Comparison of ENCODE assay signal across 20 cellular contexts in the genomic region with DNA sequence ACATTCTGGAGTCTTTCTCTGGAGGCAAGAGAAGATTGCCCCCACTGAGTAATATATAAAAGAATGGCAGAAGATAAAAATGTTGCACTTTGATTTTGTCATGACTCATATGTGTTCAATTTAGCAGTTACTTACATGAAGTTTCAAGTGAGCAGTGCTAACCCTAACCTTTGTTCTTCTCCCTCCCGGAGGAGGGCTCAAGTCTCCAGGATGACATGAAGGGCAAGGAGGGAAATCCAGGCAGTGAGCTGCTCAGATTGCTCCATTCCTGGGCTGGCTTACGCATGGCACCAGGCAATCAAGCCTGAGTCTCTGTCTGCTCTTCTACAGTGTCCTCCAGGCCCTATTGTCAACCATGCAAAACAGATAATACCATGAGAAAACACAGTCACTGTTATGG.
DNase-seq lines count a peak whose midpoint lies in the region; ATAC-seq and TF ChIP-seq lines count a peak whose summit lies in the region.
"Had no signal": no experiment of that assay in that cellular context is flagged by ENCODE, and none has a peak within 500 bp of the region (broad histone marks: within the 10 kb centered on the region; RNA-seq: fewer than 3 reads in every experiment).

No MANE protein-coding gene starts in this region.

- peaks cover 0 to 8% of the 10 kb centered on the region in 2 donors for H3K27me3 Mint-ChIP-seq in T-cell
- H3K27me3 Mint-ChIP-seq: CD4-positive, CD25-positive, alpha-beta regulatory T cell had no signal

- no peak for TF ChIP-seq CTCF in fibroblast of pulmonary artery (IDR thresholded peaks at IDR 0.05; ENCODE audit: low read length, missing control alignments)

- CTCF ChIA-PET in T-cell (lab: Charles Lee), result no interaction called here

- peak overlapping the region; percentile 91 for H3K27ac ChIP-seq in KOPT-K1 (ENCODE audit: low read depth, low read length, poor library complexity, severe bottlenecking)
- H3K27ac ChIP-seq: SJSA1 had no signal

- no peaks in the 10 kb centered on the region for H3K36me3 Mint-ChIP-seq in T-cell
- H3K36me3 Mint-ChIP-seq: CD4-positive, CD25-positive, alpha-beta regulatory T cell; IgD-negative memory B cell had no signal

- no peaks in the 10 kb centered on the region for H3K4me1 Mint-ChIP-seq in T-cell
- H3K4me1 Mint-ChIP-seq: CD4-positive, CD25-positive, alpha-beta regulatory T cell had no signal

- H3K9me3 Mint-ChIP-seq in T-cell, result no peaks in the 10 kb centered on the region
- H3K9me3 Mint-ChIP-seq: IgD-negative memory B cell had no signal

- H3K4me3 ChIP-seq in fibroblast of pulmonary artery (replicated peaks; ENCODE audit: low read depth, low read length) (no peak overlapping the region), skeletal muscle cell (ENCODE audit: low read depth, low read length) (no peak overlapping the region)
- H3K4me3 ChIP-seq: SJSA1 had no signal

- no peaks in the 10 kb centered on the region for H3K9me3 ChIP-seq in KOPT-K1 (ENCODE audit: insufficient read depth, low read length, poor library complexity, severe bottlenecking)
- H3K9me3 ChIP-seq: SJSA1 had no signal

- H3K36me3 ChIP-seq in KOPT-K1 (ENCODE audit: insufficient read depth, low read length), result no peaks in the 10 kb centered on the region
- H3K36me3 ChIP-seq: SJSA1 had no signal

- DNase-seq in AG20443 (ENCODE audit: low spot score) (peak; percentile 8), fibroblast of pulmonary artery (ENCODE audit: low read depth) (peak; percentile 15), skeletal muscle cell (ENCODE audit: low read depth) (peak; percentile 53), DMS 273 (lab: John Stamatoyannopoulos, UW; ENCODE audit: unreplicated experiment) (no peak), T-helper 1 cell (no peak), T-cell (no peak), mucosa of gallbladder (ENCODE audit: low spot score) (no peak)
- DNase-seq: CD4-positive, CD25-positive, alpha-beta regulatory T cell; COR-L47; Karpas-422; NCI-H1694; NCI-H2081 treated with DMSO at 0.1 percent for 48 hours; NCI-H2171 treated with DMSO at 0.1 percent for 48 hours; NCI-H446; NCI-H526; OCI-M1 had no signal

- H3K27ac Mint-ChIP-seq in T-cell, result no peak overlapping the region
- H3K27ac Mint-ChIP-seq: IgD-negative memory B cell had no signal

- H3K4me3 Mint-ChIP-seq in T-cell, result no peak overlapping the region
- H3K4me3 Mint-ChIP-seq: CD4-positive, CD25-positive, alpha-beta regulatory T cell; IgD-negative memory B cell had no signal

- no peak for ATAC-seq in T-cell (replicated peaks in 1 of 4)
- ATAC-seq: Right ventricle myocardium inferior had no signal

- POLR2A ChIA-PET in T-cell (lab: Charles Lee), result interaction anchor here in 1 of 2 donors (1.0 kb wide), 1 partner anchor 14 kb away, joined by 3 read pairs; no protein-coding TSS in a partner anchor

Comparison
In these comparisons a context has a peak if more than half of its experiments do, and no peak if none do; other contexts are left out.
1. DNase-seq: peak in AG20443 (single experiment), fibroblast of pulmonary artery (single experiment) and skeletal muscle cell (single experiment); none in DMS 273 (single experiment), T-helper 1 cell (0 of 5), T-cell (0 of 34) and mucosa of gallbladder (single experiment).